Comparison of ENCODE assay signal across 9 cellular contexts in the genomic region with DNA sequence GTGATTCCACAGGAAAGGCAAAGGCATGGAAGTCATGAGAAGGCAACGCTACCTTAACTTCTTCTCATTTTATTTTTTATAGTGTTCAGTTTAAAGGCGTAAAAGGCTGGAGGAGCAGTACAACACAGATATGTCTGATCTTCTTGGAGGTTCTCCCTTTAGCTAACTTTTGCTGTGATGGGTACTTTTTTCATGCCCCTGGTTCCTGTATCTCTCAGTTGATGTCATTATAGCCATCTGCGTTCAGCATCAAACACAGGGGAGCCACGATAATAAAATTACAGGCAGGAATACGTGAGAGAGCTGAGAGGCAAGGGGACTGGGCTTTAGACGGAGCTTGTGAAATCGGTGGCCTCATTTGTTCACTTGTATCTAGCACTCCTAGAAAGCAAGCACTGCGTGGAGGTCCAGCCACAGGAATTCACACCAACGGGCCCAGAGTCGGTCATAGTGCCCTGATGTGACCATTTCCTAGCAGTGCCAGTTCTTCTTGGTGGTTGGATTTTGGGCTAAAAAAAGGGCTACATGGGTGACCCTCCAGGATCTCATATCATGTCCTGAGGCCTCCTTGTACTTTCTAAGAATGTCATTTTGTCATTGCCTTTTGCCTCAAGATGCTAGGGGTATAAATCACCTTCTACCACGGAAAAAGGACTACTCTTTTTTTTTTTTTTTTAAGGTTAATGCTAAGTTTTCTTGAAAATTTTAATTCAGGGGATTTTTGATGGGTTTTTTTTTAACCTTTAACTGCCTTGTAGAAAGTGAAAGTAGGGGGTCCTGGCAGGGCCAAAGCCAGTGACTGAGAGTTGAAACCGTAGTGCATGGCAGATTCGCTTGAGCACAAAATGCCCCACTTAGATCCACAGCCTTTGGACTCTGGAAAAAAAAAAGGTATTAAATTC.
DNase-seq lines count a peak whose midpoint lies in the region; ATAC-seq and TF ChIP-seq lines count a peak whose summit lies in the region.
"Had no signal": no experiment of that assay in that cellular context is flagged by ENCODE, and none has a peak within 500 bp of the region (broad histone marks: within the 10 kb centered on the region; RNA-seq: fewer than 3 reads in every experiment).

No MANE protein-coding gene starts in this region.

- peaks cover 3% of the 10 kb centered on the region for H3K4me1 Mint-ChIP-seq in progenitor cell of endocrine pancreas (ENCODE audit: low read depth)

- DNase-seq in DND-41 (peak; percentile 58), caudate nucleus (lab: John Stamatoyannopoulos, UW) (no peak), body of pancreas (no peak), progenitor cell of endocrine pancreas (ENCODE audit: low spot score, unreplicated experiment) (no peak), tibial artery (no peak), iPS-NIHi7 (ENCODE audit: extremely low spot score) (no peak)
- DNase-seq: NCI-H1092 had no signal

- H3K36me3 ChIP-seq in DND-41 (ENCODE audit: insufficient read depth, low read length): peaks cover 44% of the 10 kb centered on the region
- no peaks in the 10 kb centered on the region for H3K36me3 ChIP-seq in body of pancreas (replicated peaks in 1 of 2; ENCODE audit: insufficient read depth in 1 of 2, low read depth in 2 of 2)
- no peaks in the 10 kb centered on the region for H3K36me3 ChIP-seq in tibial artery

- intact Hi-C loops in body of pancreas (cut with DNase I): no loop called here
- intact Hi-C loops in tibial artery (cut with DNase I; ENCODE audit: low total_unique reads): no loop called here

- H3K9me3 Mint-ChIP-seq in progenitor cell of endocrine pancreas (ENCODE audit: low read depth): no peaks in the 10 kb centered on the region

- no peak overlapping the region for H3K4me3 Mint-ChIP-seq in progenitor cell of endocrine pancreas (ENCODE audit: low read depth)

- TF ChIP-seq CTCF in DND-41 (IDR thresholded peaks at IDR 0.05; ENCODE audit: borderline replicate concordance, extremely low read depth, low read length, poor library complexity, severe bottlenecking) (no peak), body of pancreas (IDR thresholded peaks at IDR 0.05) (no peak), progenitor cell of endocrine pancreas (IDR thresholded peaks at IDR 0.05; ENCODE audit: unreplicated experiment) (no peak), tibial artery (IDR thresholded peaks at IDR 0.05) (no peak)

- H3K4me1 ChIP-seq in DND-41 (ENCODE audit: insufficient read depth, low read length): peaks cover 38% of the 10 kb centered on the region
- H3K4me1 ChIP-seq in body of pancreas: peaks cover 11% of the 10 kb centered on the region
- H3K4me1 ChIP-seq in tibial artery: no peaks in the 10 kb centered on the region

- H4K20me1 ChIP-seq in DND-41 (ENCODE audit: insufficient read depth, low read length): peaks cover 53% of the 10 kb centered on the region

- peak overlapping the region; percentile 78 for H3K27ac ChIP-seq in DND-41 (ENCODE audit: low read length)
- H3K27ac ChIP-seq in caudate nucleus (ENCODE audit: low read depth, low read length): peak overlapping the region; percentile 61
- H3K27ac ChIP-seq in body of pancreas: no peak overlapping the region
- H3K27ac ChIP-seq in tibial artery: no peak overlapping the region

- H3K79me2 ChIP-seq in DND-41 (ENCODE audit: insufficient read depth, low read length): peaks cover 100% of the 10 kb centered on the region

- H3K27ac Mint-ChIP-seq in progenitor cell of endocrine pancreas: no peak overlapping the region

- peak overlapping the region; percentile 55 for H3K4me2 ChIP-seq in DND-41 (ENCODE audit: insufficient read depth, low read length)

- H2AFZ ChIP-seq in DND-41 (ENCODE audit: low read depth, low read length): no peak overlapping the region

- H3K9me3 ChIP-seq in DND-41 (ENCODE audit: insufficient read depth, low read length, severe bottlenecking) (no peaks in the 10 kb centered on the region), body of pancreas (no peaks in the 10 kb centered on the region), tibial artery (no peaks in the 10 kb centered on the region)

- peaks cover 34% of the 10 kb centered on the region for H3K27me3 Mint-ChIP-seq in progenitor cell of endocrine pancreas

- H3K9ac ChIP-seq in DND-41 (ENCODE audit: low read depth, low read length): peak overlapping the region; percentile 41

- TF ChIP-seq POLR2A in body of pancreas (IDR thresholded peaks at IDR 0.05): no peak

- H3K27me3 ChIP-seq in DND-41 (ENCODE audit: insufficient read depth, low read length, poor library complexity) (no peaks in the 10 kb centered on the region), body of pancreas (no peaks in the 10 kb centered on the region), tibial artery (no peaks in the 10 kb centered on the region)

- peak; percentile 77 for ATAC-seq in DND-41 (ENCODE audit: insufficient read depth, low read depth)
- peak; percentile 63 for ATAC-seq in GM19395 (IDR thresholded peaks at IDR 0.05; ENCODE audit: unreplicated experiment)
- peak; percentile 45 for ATAC-seq in HG03139 (IDR thresholded peaks at IDR 0.05; ENCODE audit: unreplicated experiment)
- ATAC-seq in body of pancreas: no peak

- no peaks in the 10 kb centered on the region for H3K36me3 Mint-ChIP-seq in progenitor cell of endocrine pancreas (ENCODE audit: insufficient read depth)

- 82 to 92% methylated on average over 13 of the region's 13 CpGs for WGBS in body of pancreas, 2 donors

- H3K4me3 ChIP-seq in DND-41 (ENCODE audit: low read depth in 1 of 2, low read length in 2 of 2) (peak overlapping the region in 1 of 2 experiments; percentile 24; a peak in 1 of 4 replicates), body of pancreas (no peak overlapping the region), tibial artery (no peak overlapping the region)

Comparison
In these comparisons a context has a peak if more than half of its experiments do, and no peak if none do; other contexts are left out.
1. H3K27ac ChIP-seq: peak in DND-41 (single experiment) and caudate nucleus (single experiment); none in body of pancreas (0 of 4) and tibial artery (0 of 2).